ENCODE assay signal across 9 cellular contexts in the genomic region with DNA sequence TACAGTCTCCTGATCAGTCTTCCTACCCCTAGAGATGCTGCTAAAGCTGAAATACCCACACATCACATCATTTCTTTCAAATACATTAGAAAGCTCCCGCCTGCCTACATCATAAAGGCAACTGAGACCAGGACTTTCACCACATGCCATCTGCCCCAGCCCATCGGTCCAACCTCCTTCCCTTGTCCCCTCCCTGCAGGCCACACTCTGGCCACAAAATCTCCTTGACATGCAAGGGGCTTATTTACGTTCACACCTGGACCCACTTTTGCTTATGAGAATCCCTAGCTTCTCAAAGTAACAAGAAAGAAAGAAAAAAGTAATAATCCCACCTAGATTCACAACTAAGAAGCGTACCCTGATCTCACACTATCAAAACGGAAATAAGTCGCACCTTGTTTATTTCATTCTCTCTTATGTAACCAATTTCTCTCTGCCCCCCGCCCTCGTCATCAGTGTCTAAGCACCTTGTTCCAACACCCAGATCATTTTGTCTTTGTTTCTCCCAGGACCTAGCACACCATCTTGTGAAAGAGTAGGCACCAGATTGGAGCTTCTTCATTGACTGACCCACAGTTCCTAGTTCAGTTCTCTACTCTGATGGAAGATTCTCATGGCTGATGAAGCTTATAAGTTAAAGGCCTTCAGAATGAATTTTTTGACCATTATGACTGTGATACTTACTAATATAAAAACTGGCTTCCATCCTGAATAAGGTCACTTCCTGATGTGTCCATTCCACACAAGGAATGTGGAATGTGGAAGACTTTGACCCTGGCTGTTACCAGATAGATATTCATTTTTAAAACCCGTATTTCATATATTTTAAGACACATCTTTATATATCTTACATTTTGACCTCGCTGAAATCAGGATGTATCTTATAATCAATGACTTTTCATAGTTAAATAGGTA. TPM values are rescaled to one million over a fixed set of nuclear protein-coding genes. Genes with fewer than 3 reads are reported as not detected.
A peak's percentile ranks its signal among the peaks of the same experiment; 100 is the strongest.
DNase-seq lines count a peak whose midpoint lies in the region; ATAC-seq lines count a peak whose summit lies in the region.
"Had no signal": no experiment of that assay in that cellular context is flagged by ENCODE, and none has a peak within 500 bp of the region (broad histone marks: within the 10 kb centered on the region; RNA-seq: fewer than 3 reads in every experiment).

No MANE protein-coding gene starts in this region.

- H3K4me3 ChIP-seq in HUES48 (ENCODE audit: low read depth, low read length) (no peak overlapping the region), stomach smooth muscle (ENCODE audit: low read length in 2 of 2) (no peak overlapping the region)

- H3K9me3 ChIP-seq in HUES48 (ENCODE audit: control insufficient read depth, insufficient read depth, low read length) (no peaks in the 10 kb centered on the region), stomach smooth muscle (ENCODE audit: control insufficient read depth in 2 of 2, low read length in 2 of 2) (no peaks in the 10 kb centered on the region)

- no peak for DNase-seq in activated naive CD8-positive, alpha-beta T cell treated with anti-CD3 and anti-CD28 coated beads for 36 hours
- DNase-seq: activated CD4-positive, alpha-beta T cell treated with anti-CD3 and anti-CD28 coated beads, Interleukin-2, amount 10 ng/mL, durations not matched to agents 7 days and 5 days; NCI-H510A treated with DMSO at 0.1 percent for 48 hours had no signal

- H3K27me3 ChIP-seq in HUES48 (ENCODE audit: control insufficient read depth, insufficient read depth, low read length), result no peaks in the 10 kb centered on the region
- no peaks in the 10 kb centered on the region for H3K27me3 ChIP-seq in layer of hippocampus (ENCODE audit: control insufficient read depth, insufficient read depth, low read length)
- no peaks in the 10 kb centered on the region for H3K27me3 ChIP-seq in stomach smooth muscle (ENCODE audit: control insufficient read depth in 1 of 2, insufficient read depth in 2 of 2, low read length in 2 of 2)

- H3K36me3 Mint-ChIP-seq in activated naive CD8-positive, alpha-beta T cell treated with anti-CD3 and anti-CD28 coated beads for 36 hours, result peaks cover 25% of the 10 kb centered on the region

- H3K9me3 Mint-ChIP-seq in activated naive CD8-positive, alpha-beta T cell treated with anti-CD3 and anti-CD28 coated beads for 36 hours, result no peaks in the 10 kb centered on the region
- H3K9me3 Mint-ChIP-seq: activated CD4-positive, alpha-beta T cell treated with anti-CD3 and anti-CD28 coated beads, Interleukin-2, amount 10 ng/mL, durations not matched to agents 7 days and 5 days had no signal

- peaks cover 43% of the 10 kb centered on the region for H3K36me3 ChIP-seq in HUES48 (ENCODE audit: control insufficient read depth, insufficient read depth, low read length)
- H3K36me3 ChIP-seq in stomach smooth muscle (ENCODE audit: control insufficient read depth in 2 of 2, insufficient read depth in 2 of 2, low read length in 2 of 2), result peaks cover under 1 to 12% of the 10 kb centered on the region in 2 donors

- H3K27ac Mint-ChIP-seq in activated naive CD8-positive, alpha-beta T cell treated with anti-CD3 and anti-CD28 coated beads for 36 hours, result peak overlapping the region; percentile 35
- H3K27ac Mint-ChIP-seq: activated CD4-positive, alpha-beta T cell treated with anti-CD3 and anti-CD28 coated beads, Interleukin-2, amount 10 ng/mL, durations not matched to agents 7 days and 5 days had no signal

- H3K9ac ChIP-seq in HUES48 (ENCODE audit: low read depth, low read length) (no peak overlapping the region), stomach smooth muscle (ENCODE audit: low read length in 2 of 2) (no peak overlapping the region)

- no peaks in the 10 kb centered on the region for H3K27me3 Mint-ChIP-seq in activated naive CD8-positive, alpha-beta T cell treated with anti-CD3 and anti-CD28 coated beads for 36 hours
- H3K27me3 Mint-ChIP-seq: activated CD4-positive, alpha-beta T cell treated with anti-CD3 and anti-CD28 coated beads, Interleukin-2, amount 10 ng/mL, durations not matched to agents 7 days and 5 days had no signal

- peaks cover 31% of the 10 kb centered on the region for H3K4me1 Mint-ChIP-seq in activated naive CD8-positive, alpha-beta T cell treated with anti-CD3 and anti-CD28 coated beads for 36 hours

- no peak overlapping the region for H3K4me3 Mint-ChIP-seq in activated naive CD8-positive, alpha-beta T cell treated with anti-CD3 and anti-CD28 coated beads for 36 hours
- H3K4me3 Mint-ChIP-seq: activated CD4-positive, alpha-beta T cell treated with anti-CD3 and anti-CD28 coated beads, Interleukin-2, amount 10 ng/mL, durations not matched to agents 7 days and 5 days had no signal

- H3K4me1 ChIP-seq in HUES48 (ENCODE audit: control insufficient read depth, insufficient read depth, low read length) (peaks cover 3% of the 10 kb centered on the region; the same call in 1 of the 2 replicates), stomach smooth muscle (ENCODE audit: control insufficient read depth, insufficient read depth, low read length) (peaks cover 25% of the 10 kb centered on the region)

- ATAC-seq in GM19328 (IDR thresholded peaks at IDR 0.05; ENCODE audit: unreplicated experiment), result no peak
- no peak for ATAC-seq in HG03139 (IDR thresholded peaks at IDR 0.05; ENCODE audit: unreplicated experiment)
- no peak for ATAC-seq in HG03442 (IDR thresholded peaks at IDR 0.05; ENCODE audit: unreplicated experiment)

- H3K27ac ChIP-seq in HUES48 (ENCODE audit: low read depth, low read length) (peak overlapping the region; percentile 53), layer of hippocampus (ENCODE audit: low read depth, low read length) (peak overlapping the region; percentile 49), stomach smooth muscle (ENCODE audit: low read length) (peak overlapping the region; percentile 62)

RNA-seq across cellular contexts. Expression of a gene that starts 7.7 kb away (rescaled TPM):
- 10 to 100 TPM; 37.7 to 41.6 TPM for total RNA-seq in activated naive CD8-positive, alpha-beta T cell treated with anti-CD3 and anti-CD28 coated beads for 36 hours

RNA-seq across cellular contexts. Expression of a gene that starts 36.8 kb away (rescaled TPM):
- 10 to 100 TPM; 71.7 to 72.5 TPM for total RNA-seq in activated naive CD8-positive, alpha-beta T cell treated with anti-CD3 and anti-CD28 coated beads for 36 hours

RNA-seq across cellular contexts. Expression of a gene that starts 50.5 kb away (rescaled TPM):
- total RNA-seq in activated naive CD8-positive, alpha-beta T cell treated with anti-CD3 and anti-CD28 coated beads for 36 hours, result 1 to 10 TPM; 5.9 TPM
